Comparison of ENCODE assay signal across 25 cellular contexts in genomic region chr14:103753809-103754208, GRCh38.
"Had no signal": no experiment of that assay in that cellular context is flagged by ENCODE, and none has a peak within 500 bp of the region (broad histone marks: within the 10 kb centered on the region; RNA-seq: fewer than 3 reads in every experiment).

No MANE protein-coding gene starts in this region.

- H3K36me3 Mint-ChIP-seq: activated naive CD4-positive, alpha-beta T cell treated with anti-CD3 and anti-CD28 coated beads, Interleukin-2, amount 50 U/mL, for 72 hours; IgD-negative memory B cell had no signal

- ATAC-seq: activated CD4-positive, alpha-beta T cell treated with anti-CD3 and anti-CD28 coated beads for 36 hours; activated CD8-positive, alpha-beta T cell treated with anti-CD3 and anti-CD28 coated beads, Interleukin-2, amount 10 ng/mL, durations not matched to agents 7 days and 5 days; activated naive CD4-positive, alpha-beta T cell treated with anti-CD3 and anti-CD28 coated beads, Interleukin-2, amount 50 U/mL, for 72 hours; activated naive CD8-positive, alpha-beta T cell treated with anti-CD3 and anti-CD28 coated beads, Interleukin-2, amount 50 U/mL, for 24 hours; body of pancreas; T-cell had no signal

- H3K4me1 ChIP-seq: ascending aorta, body of pancreas had no signal

- H3K27ac ChIP-seq: ascending aorta, body of pancreas, PC-9, VCaP had no signal

- H3K27ac Mint-ChIP-seq: activated CD4-positive, alpha-beta T cell treated with anti-CD3 and anti-CD28 coated beads for 36 hours; activated CD8-positive, alpha-beta T cell treated with anti-CD3 and anti-CD28 coated beads, Interleukin-2, amount 10 ng/mL, durations not matched to agents 7 days and 5 days; activated naive CD4-positive, alpha-beta T cell treated with anti-CD3 and anti-CD28 coated beads, Interleukin-2, amount 50 U/mL, for 72 hours; activated naive CD8-positive, alpha-beta T cell treated with anti-CD3 and anti-CD28 coated beads, Interleukin-2, amount 50 U/mL, for 24 hours; IgD-negative memory B cell; T-cell had no signal

- H3K27me3 Mint-ChIP-seq: activated CD4-positive, alpha-beta T cell treated with anti-CD3 and anti-CD28 coated beads for 36 hours; activated naive CD8-positive, alpha-beta T cell treated with anti-CD3 and anti-CD28 coated beads, Interleukin-2, amount 50 U/mL, for 24 hours; IgD-negative memory B cell; T-cell had no signal

- H3K27me3 ChIP-seq: ascending aorta, body of pancreas had no signal

- H3K4me1 Mint-ChIP-seq: IgD-negative memory B cell had no signal

- H3K9me3 ChIP-seq: ascending aorta, body of pancreas had no signal

- DNase-seq: activated CD4-positive, alpha-beta T cell treated with anti-CD3 and anti-CD28 coated beads for 36 hours; activated CD4-positive, alpha-beta T cell treated with anti-CD3 and anti-CD28 coated beads, Interleukin-2, amount 50 U/mL, for 1 hour; activated CD8-positive, alpha-beta memory T cell treated with anti-CD3 and anti-CD28 coated beads, Interleukin-2, amount 50 U/mL, for 48 hours; activated CD8-positive, alpha-beta T cell treated with anti-CD3 and anti-CD28 coated beads, Interleukin-2, amount 10 ng/mL, durations not matched to agents 7 days and 5 days; activated effector memory CD4-positive, alpha-beta T cell treated with anti-CD3 and anti-CD28 coated beads, Interleukin-2, amount 50 U/mL, for 16 hours; activated naive CD4-positive, alpha-beta T cell treated with Interleukin-2 at 50 U/mL for 16 hours; activated naive CD8-positive, alpha-beta T cell treated with anti-CD3 and anti-CD28 coated beads, Interleukin-2, amount 50 U/mL, for 24 hours; activated T-cell treated with anti-CD3 and anti-CD28 coated beads, Interleukin-2, amount 50 U/mL, for 1 hour; amniotic stem cell; body of pancreas; central memory CD4-positive, alpha-beta T cell; KG1; NCI-H1048; NCI-H146; NCI-H187 treated with DMSO at 0.1 percent for 48 hours; NCI-H510A treated with DMSO at 0.1 percent for 48 hours; PC-9; SHP77 treated with DMSO at 0.1 percent for 48 hours; T-cell; T-helper 2 cell; T1000 had no signal

- H3K4me3 Mint-ChIP-seq: activated CD4-positive, alpha-beta T cell treated with anti-CD3 and anti-CD28 coated beads for 36 hours; activated CD8-positive, alpha-beta T cell treated with anti-CD3 and anti-CD28 coated beads, Interleukin-2, amount 10 ng/mL, durations not matched to agents 7 days and 5 days; activated naive CD8-positive, alpha-beta T cell treated with anti-CD3 and anti-CD28 coated beads, Interleukin-2, amount 50 U/mL, for 24 hours; IgD-negative memory B cell; T-cell had no signal

- H3K9me3 Mint-ChIP-seq: activated naive CD4-positive, alpha-beta T cell treated with anti-CD3 and anti-CD28 coated beads, Interleukin-2, amount 50 U/mL, for 72 hours; activated naive CD8-positive, alpha-beta T cell treated with anti-CD3 and anti-CD28 coated beads, Interleukin-2, amount 50 U/mL, for 24 hours; IgD-negative memory B cell; T-cell had no signal

- H3K4me3 ChIP-seq: ascending aorta, body of pancreas, PC-9 had no signal
